7 cellular contexts compared by ENCODE assay signal in the genomic region with DNA sequence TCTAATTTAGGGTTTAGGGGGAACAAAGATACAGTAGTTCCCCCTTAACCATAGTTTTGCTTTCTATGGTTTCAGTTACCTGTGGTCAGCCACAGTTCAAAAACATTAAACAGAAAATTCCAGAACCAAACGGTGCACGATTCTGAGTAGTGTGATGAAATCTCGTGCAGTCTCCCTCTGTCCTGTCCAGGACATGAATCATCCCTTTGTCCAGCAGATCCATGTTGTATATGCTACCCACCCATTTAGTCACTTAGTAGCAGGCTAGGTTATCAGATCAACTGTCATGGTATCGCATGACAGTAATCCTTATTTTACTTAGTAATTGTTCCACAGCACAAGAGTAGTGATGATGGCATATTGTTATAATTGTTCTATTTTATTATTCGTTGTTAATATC.
"Had no signal": no experiment of that assay in that cellular context is flagged by ENCODE, and none has a peak within 500 bp of the region (broad histone marks: within the 10 kb centered on the region; RNA-seq: fewer than 3 reads in every experiment).

No MANE protein-coding gene starts in this region.

- H3K4me3 ChIP-seq: lung, upper lobe of right lung had no signal

- H3K4me1 ChIP-seq: upper lobe of right lung had no signal

- H3K27me3 ChIP-seq: upper lobe of right lung had no signal

- H3K9me3 ChIP-seq: upper lobe of right lung had no signal

- H3K36me3 ChIP-seq: upper lobe of right lung had no signal

- DNase-seq: activated naive CD4-positive, alpha-beta T cell treated with anti-CD3 and anti-CD28 coated beads, Interleukin-2, amount 50 U/mL, for 16 hours; naive B cell; retina; stimulated activated CD4-positive, alpha-beta T cell treated with anti-CD3 and anti-CD28 coated beads, Interleukin-4, amount 100 ng/mL, for 24 hours; T-helper 2 cell; upper lobe of right lung had no signal

- ATAC-seq: upper lobe of right lung had no signal
